ENCODE assay signal across 15 cellular contexts in the genomic region with DNA sequence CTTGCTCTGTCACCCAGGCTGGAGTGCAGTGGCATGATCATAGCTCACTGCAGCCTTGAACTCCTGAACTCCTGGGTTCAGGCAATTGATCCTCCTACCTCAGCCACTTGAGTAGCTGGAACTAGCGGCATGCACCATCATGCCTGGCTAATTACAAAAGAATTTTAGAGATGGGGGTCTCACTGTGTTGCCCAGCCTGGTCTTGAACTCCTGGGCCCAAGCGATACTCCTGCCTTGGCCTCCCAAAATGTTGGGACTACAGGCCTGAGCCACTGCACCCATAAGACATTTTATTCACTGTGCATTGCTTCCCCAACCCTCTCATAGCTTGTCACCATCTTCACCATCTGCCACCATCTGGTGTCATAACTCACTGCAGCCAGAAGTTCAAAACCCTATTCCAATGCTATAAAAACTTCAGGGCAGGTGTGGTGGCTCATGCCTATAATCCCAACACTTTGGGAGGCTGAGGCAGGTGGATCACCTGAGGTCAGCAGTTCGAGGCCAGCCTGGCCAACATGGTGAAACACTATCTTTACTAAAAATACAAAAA.
DNase-seq lines count a peak whose midpoint lies in the region; ATAC-seq and TF ChIP-seq lines count a peak whose summit lies in the region.
"Had no signal": no experiment of that assay in that cellular context is flagged by ENCODE, and none has a peak within 500 bp of the region (broad histone marks: within the 10 kb centered on the region; RNA-seq: fewer than 3 reads in every experiment).

No MANE protein-coding gene starts in this region.

- H3K27me3 ChIP-seq in CD8-positive, alpha-beta T cell (ENCODE audit: insufficient read depth, low read length), result no peaks in the 10 kb centered on the region
- no peaks in the 10 kb centered on the region for H3K27me3 ChIP-seq in right atrium auricular region

- H3K27me3 Mint-ChIP-seq in CD8-positive, alpha-beta T cell (ENCODE audit: low read depth), result no peaks in the 10 kb centered on the region
- H3K27me3 Mint-ChIP-seq in effector memory CD8-positive, alpha-beta T cell, result no peaks in the 10 kb centered on the region

- CTCF ChIA-PET in CD8-positive, alpha-beta T cell (lab: Charles Lee), result interaction anchor here (1.3 to 1.4 kb wide), 4 partner anchors 8 to 140 kb away, joined by 3 to 5 read pairs (median 4); no protein-coding TSS in a partner anchor

- peak; percentile 54 for ATAC-seq in CD8-positive, alpha-beta T cell
- ATAC-seq in effector memory CD8-positive, alpha-beta T cell (replicated peaks), result peak; percentile 33
- ATAC-seq in HG02759 (IDR thresholded peaks at IDR 0.05; ENCODE audit: unreplicated experiment), result no peak

- H3K27ac ChIP-seq in CD8-positive, alpha-beta T cell (ENCODE audit: low read depth, low read length), result no peak overlapping the region
- H3K27ac ChIP-seq in right atrium auricular region, result no peak overlapping the region
- H3K27ac ChIP-seq: PC-9 had no signal

- H3K9me3 ChIP-seq in CD8-positive, alpha-beta T cell (ENCODE audit: low read length), result no peaks in the 10 kb centered on the region
- peaks cover 0 to 8% of the 10 kb centered on the region in 2 donors for H3K9me3 ChIP-seq in right atrium auricular region

- no peak overlapping the region for H3K4me3 Mint-ChIP-seq in CD8-positive, alpha-beta T cell
- no peak overlapping the region for H3K4me3 Mint-ChIP-seq in effector memory CD8-positive, alpha-beta T cell
- H3K4me3 Mint-ChIP-seq: IgD-negative memory B cell; T-helper 2 cell treated with Interferon-gamma antibody and Interleukin-4, amounts not matched to agents 5 μg/mL and 100 μg/mL, for 36 hours had no signal

- intact Hi-C loops in CD8-positive, alpha-beta T cell (cut with DNase I, micrococcal nuclease), result no loop called here

- H3K4me1 Mint-ChIP-seq in CD8-positive, alpha-beta T cell (ENCODE audit: low read depth), result peaks cover 19% of the 10 kb centered on the region
- H3K4me1 Mint-ChIP-seq in effector memory CD8-positive, alpha-beta T cell (ENCODE audit: low read depth in 2 of 2), result peaks cover 3 to 5% of the 10 kb centered on the region in 2 donors

- peaks cover 2% of the 10 kb centered on the region for H3K9me3 Mint-ChIP-seq in CD8-positive, alpha-beta T cell
- no peaks in the 10 kb centered on the region for H3K9me3 Mint-ChIP-seq in effector memory CD8-positive, alpha-beta T cell

- H3K27ac Mint-ChIP-seq in CD8-positive, alpha-beta T cell, result no peak overlapping the region
- no peak overlapping the region for H3K27ac Mint-ChIP-seq in effector memory CD8-positive, alpha-beta T cell
- H3K27ac Mint-ChIP-seq: IgD-negative memory B cell; T-helper 2 cell treated with Interferon-gamma antibody and Interleukin-4, amounts not matched to agents 5 μg/mL and 100 μg/mL, for 36 hours had no signal

- H3K36me3 Mint-ChIP-seq in CD8-positive, alpha-beta T cell, result no peaks in the 10 kb centered on the region
- peaks cover 3% of the 10 kb centered on the region for H3K36me3 Mint-ChIP-seq in effector memory CD8-positive, alpha-beta T cell (ENCODE audit: insufficient read depth)

- no peak overlapping the region for H3K4me3 ChIP-seq in CD8-positive, alpha-beta T cell (ENCODE audit: low read depth, low read length)
- no peak overlapping the region for H3K4me3 ChIP-seq in right atrium auricular region
- H3K4me3 ChIP-seq: PC-9 had no signal

- no peaks in the 10 kb centered on the region for H3K4me1 ChIP-seq in CD8-positive, alpha-beta T cell (ENCODE audit: insufficient read depth, low read length)
- H3K4me1 ChIP-seq in right atrium auricular region, result peaks cover 0 to 10% of the 10 kb centered on the region in 2 donors

- POLR2A ChIA-PET in CD8-positive, alpha-beta T cell (lab: Charles Lee), result no interaction called here

- no peak for DNase-seq in CD8-positive, alpha-beta T cell
- DNase-seq in NCI-H69 (lab: John Stamatoyannopoulos, UW) (peak; percentile 10), NCI-H510A treated with DMSO at 0.1 percent for 48 hours (lab: John Stamatoyannopoulos, UW) (no peak), right atrium auricular region (ENCODE audit: low spot score) (no peak)
- DNase-seq in effector memory CD8-positive, alpha-beta T cell, result no peak
- DNase-seq: ACHN, GF-D8, H7, NCI-H1930, NCI-H2227 treated with DMSO at 0.1 percent for 48 hours, PC-9 had no signal

- H3K36me3 ChIP-seq in CD8-positive, alpha-beta T cell (ENCODE audit: insufficient read depth, low read length), result no peaks in the 10 kb centered on the region
- no peaks in the 10 kb centered on the region for H3K36me3 ChIP-seq in right atrium auricular region

- TF ChIP-seq CTCF in CD8-positive, alpha-beta T cell (IDR thresholded peaks at IDR 0.05), result no peak
- TF ChIP-seq CTCF in GM12873 (IDR thresholded peaks at IDR 0.05; ENCODE audit: insufficient read depth, low read depth, low read length, missing control alignments), result peak; percentile 16
- TF ChIP-seq CTCF in right atrium auricular region (IDR thresholded peaks at IDR 0.05), result no peak
